ENCODE assay signal across 20 cellular contexts in the genomic region with DNA sequence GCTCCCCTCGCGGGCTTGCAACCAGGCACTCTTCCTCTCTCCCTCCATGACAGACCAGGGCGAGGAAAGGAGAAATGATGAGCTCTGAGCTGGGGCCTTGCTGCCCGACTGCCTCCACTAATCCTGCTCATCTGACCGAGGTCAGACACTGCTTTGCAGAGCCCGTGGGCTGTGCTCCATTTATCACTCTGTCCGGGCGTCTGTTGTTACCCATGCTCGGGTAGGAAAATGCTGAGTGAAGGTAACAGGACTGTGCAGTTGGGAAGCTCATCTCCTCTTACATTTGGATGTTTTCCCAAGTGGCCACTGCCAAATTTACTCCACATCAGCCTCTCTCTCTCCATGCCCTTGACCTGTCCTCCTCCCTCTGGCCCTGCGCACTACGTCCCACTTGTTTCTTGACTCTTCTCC. TPM values are rescaled to one million over a fixed set of nuclear protein-coding genes. Genes with fewer than 3 reads are reported as not detected.
DNase-seq lines count a peak whose midpoint lies in the region; ATAC-seq and TF ChIP-seq lines count a peak whose summit lies in the region.
"Had no signal": no experiment of that assay in that cellular context is flagged by ENCODE, and none has a peak within 500 bp of the region (broad histone marks: within the 10 kb centered on the region; RNA-seq: fewer than 3 reads in every experiment).

No MANE protein-coding gene starts in this region.

- no peaks in the 10 kb centered on the region for H3K9me3 ChIP-seq in mesenchymal stem cell (ENCODE audit: control insufficient read depth, low read length)
- no peaks in the 10 kb centered on the region for H3K9me3 ChIP-seq in stomach
- H3K9me3 ChIP-seq: ascending aorta, SJSA1 had no signal

- no peak overlapping the region for H3K23ac ChIP-seq in mesenchymal stem cell (ENCODE audit: low read length in 2 of 2)

- H3K9ac ChIP-seq in mesenchymal stem cell (ENCODE audit: low read length): no peak overlapping the region

- no peak overlapping the region for H2AFZ ChIP-seq in mesenchymal stem cell (ENCODE audit: low read depth, low read length)

- CTCF ChIA-PET in RWPE1 (lab: Yijun Ruan, JAX): no interaction called here
- CTCF ChIA-PET in activated naive CD4-positive, alpha-beta T cell treated with anti-CD3 and anti-CD28 coated beads for 36 hours (lab: Charles Lee): interaction anchor here (0.6 kb wide), 1 partner anchor 190 kb away, joined by 4 read pairs; no protein-coding TSS in a partner anchor

- ATAC-seq in HG02970 (IDR thresholded peaks at IDR 0.05; ENCODE audit: low FRiP score, unreplicated experiment): no peak
- ATAC-seq: effector memory CD8-positive, alpha-beta T cell; sciatic nerve had no signal

- no peak overlapping the region for H2BK15ac ChIP-seq in mesenchymal stem cell (ENCODE audit: low read depth, poor library complexity, severe bottlenecking)

- TF ChIP-seq EP300 in stomach (IDR thresholded peaks at IDR 0.05): no peak

- no peak overlapping the region for H3K14ac ChIP-seq in mesenchymal stem cell (ENCODE audit: low read length in 2 of 2)

- no peak for TF ChIP-seq POLR2A in stomach (IDR thresholded peaks at IDR 0.05)

- DNase-seq in RWPE1 (ENCODE audit: low spot score) (no peak), endothelial cell (ENCODE audit: low spot score) (no peak), mesenchymal stem cell (no peak), stomach (no peak), NCI-H146 (lab: John Stamatoyannopoulos, UW) (no peak)
- no peak for DNase-seq in activated naive CD4-positive, alpha-beta T cell treated with anti-CD3 and anti-CD28 coated beads for 36 hours
- DNase-seq: activated CD4-positive, alpha-beta T cell treated with anti-CD3 and anti-CD28 coated beads, Interleukin-2, amount 50 U/mL, for 48 hours; activated naive CD4-positive, alpha-beta T cell treated with anti-CD3 and anti-CD28 coated beads, Interleukin-2, amount 50 U/mL, for 16 hours; activated T-cell treated with anti-CD3 and anti-CD28 coated beads, Interleukin-2, amount 50 U/mL, for 1 hour; CD4-positive, alpha-beta T cell; effector memory CD8-positive, alpha-beta T cell; GOT3; KG1; NCI-H1930; NCI-H2227 treated with DMSO at 0.1 percent for 48 hours; occipital lobe had no signal

- peaks cover 90% of the 10 kb centered on the region for H3K4me1 Mint-ChIP-seq in endothelial cell (ENCODE audit: unreplicated experiment)
- H3K4me1 Mint-ChIP-seq in activated naive CD4-positive, alpha-beta T cell treated with anti-CD3 and anti-CD28 coated beads for 36 hours (ENCODE audit: low read depth): no peaks in the 10 kb centered on the region

- POLR2A ChIA-PET in RWPE1 (lab: Yijun Ruan, JAX; ENCODE audit: low non-redundant PET): no interaction called here

- H3K27me3 Mint-ChIP-seq in endothelial cell (ENCODE audit: unreplicated experiment): peaks cover 15% of the 10 kb centered on the region
- no peaks in the 10 kb centered on the region for H3K27me3 Mint-ChIP-seq in activated naive CD4-positive, alpha-beta T cell treated with anti-CD3 and anti-CD28 coated beads for 36 hours (ENCODE audit: low read depth)
- H3K27me3 Mint-ChIP-seq: CD4-positive, alpha-beta T cell had no signal

- H2BK12ac ChIP-seq in mesenchymal stem cell (ENCODE audit: low read length in 2 of 2): peak overlapping the region; percentile 28 to 94

- H2AK5ac ChIP-seq in mesenchymal stem cell (ENCODE audit: low read length, severe bottlenecking): no peak overlapping the region

- peak overlapping the region; percentile 55 to 76 for H3K18ac ChIP-seq in mesenchymal stem cell (ENCODE audit: low read depth in 1 of 2, low read length in 2 of 2)

- H3K36me3 ChIP-seq in mesenchymal stem cell (ENCODE audit: control insufficient read depth in 1 of 2, insufficient read depth in 2 of 2, low read depth in 1 of 2, low read length in 2 of 2) (no peaks in the 10 kb centered on the region), stomach (no peaks in the 10 kb centered on the region)
- H3K36me3 ChIP-seq: ascending aorta, SJSA1 had no signal

- H3K79me1 ChIP-seq in mesenchymal stem cell (replicated peaks; ENCODE audit: low read length, poor library complexity, severe bottlenecking): peaks cover 26% of the 10 kb centered on the region

- TF ChIP-seq CTCF in RWPE1 (conservative IDR thresholded peaks at IDR 0.05; ENCODE audit: low read depth): no peak
- no peak for TF ChIP-seq CTCF in endothelial cell (IDR thresholded peaks at IDR 0.05; ENCODE audit: unreplicated experiment)
- no peak for TF ChIP-seq CTCF in stomach (IDR thresholded peaks at IDR 0.05)

- 66% methylated on average over 11 of the region's 11 CpGs for WGBS in mesenchymal stem cell
- 55 to 84% (median 82%) methylated on average over 9 to 11 of the region's 11 CpGs for WGBS in stomach, 5 donors

- H3K4ac ChIP-seq in mesenchymal stem cell (ENCODE audit: low read depth in 1 of 2, low read length in 2 of 2): peak overlapping the region; percentile 13 to 56

- peak overlapping the region; percentile 2 for H4K91ac ChIP-seq in mesenchymal stem cell (ENCODE audit: low read length)

- H3K4me1 ChIP-seq in mesenchymal stem cell (ENCODE audit: control insufficient read depth, insufficient read depth, low read depth, low read length) (peaks cover 18% of the 10 kb centered on the region), stomach (peaks cover 9 to 51% (median 26%) of the 10 kb centered on the region in 4 donors)
- H3K4me1 ChIP-seq: ascending aorta, SJSA1 had no signal

- H2BK5ac ChIP-seq in mesenchymal stem cell (ENCODE audit: low read depth, low read length, poor library complexity, severe bottlenecking): no peak overlapping the region

- H3K36me3 Mint-ChIP-seq in endothelial cell (ENCODE audit: low read depth, unreplicated experiment): peaks cover 30% of the 10 kb centered on the region
- no peaks in the 10 kb centered on the region for H3K36me3 Mint-ChIP-seq in activated naive CD4-positive, alpha-beta T cell treated with anti-CD3 and anti-CD28 coated beads for 36 hours (ENCODE audit: low read depth)

- H3K27me3 ChIP-seq in mesenchymal stem cell (ENCODE audit: control insufficient read depth in 1 of 2, insufficient read depth in 1 of 2, low read length in 2 of 2) (no peaks in the 10 kb centered on the region), stomach (no peaks in the 10 kb centered on the region)
- H3K27me3 ChIP-seq: ascending aorta, SJSA1 had no signal

- H3K4me3 Mint-ChIP-seq in endothelial cell (ENCODE audit: unreplicated experiment): peak overlapping the region; percentile 37
- H3K4me3 Mint-ChIP-seq in activated naive CD4-positive, alpha-beta T cell treated with anti-CD3 and anti-CD28 coated beads for 36 hours: no peak overlapping the region
- H3K4me3 Mint-ChIP-seq: CD4-positive, alpha-beta T cell; effector memory CD8-positive, alpha-beta T cell had no signal

- H3K9me3 Mint-ChIP-seq in endothelial cell (ENCODE audit: unreplicated experiment): no peaks in the 10 kb centered on the region
- H3K9me3 Mint-ChIP-seq in activated naive CD4-positive, alpha-beta T cell treated with anti-CD3 and anti-CD28 coated beads for 36 hours: no peaks in the 10 kb centered on the region
- H3K9me3 Mint-ChIP-seq: CD4-positive, alpha-beta T cell; effector memory CD8-positive, alpha-beta T cell had no signal

- no peak overlapping the region for H3K4me3 ChIP-seq in mesenchymal stem cell (ENCODE audit: insufficient read depth in 1 of 2, low read depth in 1 of 2, low read length in 2 of 2)
- H3K4me3 ChIP-seq in stomach: no peak overlapping the region
- H3K4me3 ChIP-seq: ascending aorta, SJSA1 had no signal

- intact Hi-C loops in stomach (cut with DNase I; ENCODE audit: low total_unique reads): no loop called here
- intact Hi-C loops in activated naive CD4-positive, alpha-beta T cell treated with anti-CD3 and anti-CD28 coated beads for 36 hours (cut with micrococcal nuclease): no loop called here

- no peak overlapping the region for H3K4me2 ChIP-seq in mesenchymal stem cell (ENCODE audit: low read length, poor library complexity, severe bottlenecking)

- H4K8ac ChIP-seq in mesenchymal stem cell (ENCODE audit: low read length): peak overlapping the region; percentile 76

- peak overlapping the region; percentile 27 for H2BK120ac ChIP-seq in mesenchymal stem cell (ENCODE audit: low read depth, low read length)

- peak overlapping the region; percentile 48 for H3K27ac ChIP-seq in RWPE1
- H3K27ac ChIP-seq in mesenchymal stem cell (ENCODE audit: low read length, poor library complexity, severe bottlenecking): no peak overlapping the region
- H3K27ac ChIP-seq in stomach: peak overlapping the region in 3 of 5 donors; percentile 58 to 69 (median 62)
- H3K27ac ChIP-seq: ascending aorta, SJSA1 had no signal

- H3K27ac Mint-ChIP-seq in endothelial cell (ENCODE audit: unreplicated experiment): peak overlapping the region; percentile 80
- no peak overlapping the region for H3K27ac Mint-ChIP-seq in activated naive CD4-positive, alpha-beta T cell treated with anti-CD3 and anti-CD28 coated beads for 36 hours
- H3K27ac Mint-ChIP-seq: CD4-positive, alpha-beta T cell; effector memory CD8-positive, alpha-beta T cell had no signal

RNA-seq across cellular contexts. Expression of a gene that starts 14.6 kb away (rescaled TPM):
- total RNA-seq in endothelial cell (ENCODE audit: unreplicated experiment): 105 TPM
- polyA plus RNA-seq in mesenchymal stem cell (2013, experiment 1 of 2): 141 TPM
- polyA plus RNA-seq in mesenchymal stem cell (2013, experiment 2 of 2): 139 TPM
- total RNA-seq in stomach: 100 to 1,000 TPM in 1 of 5 donors, 10 to 100 TPM in 4; 35.1 to 150 (median 85.2) TPM
- 10 to 100 TPM; 10.9 to 60.2 (median 58.0) TPM for polyA plus RNA-seq in stomach
- 10 to 100 TPM; 18.9 to 19.1 TPM for total RNA-seq in activated naive CD4-positive, alpha-beta T cell treated with anti-CD3 and anti-CD28 coated beads for 36 hours

RNA-seq across cellular contexts. Expression of a gene that starts 26.0 kb away (rescaled TPM):
- total RNA-seq in endothelial cell (ENCODE audit: unreplicated experiment) (4.9 TPM), stomach (1 to 10 TPM in 3 of 5 donors, not detected in 2; 3.5 to 9.0 (median 5.5) TPM)
- 0.43 TPM for polyA plus RNA-seq in mesenchymal stem cell (2013, experiment 1 of 2)
- polyA plus RNA-seq in mesenchymal stem cell (2013, experiment 2 of 2): 0.37 TPM
- under 1 TPM in 2 of 3 donors, not detected in 1; 0.25 to 0.46 TPM for polyA plus RNA-seq in stomach
- total RNA-seq in activated naive CD4-positive, alpha-beta T cell treated with anti-CD3 and anti-CD28 coated beads for 36 hours: under 1 TPM; 0.52 to 0.89 TPM
- total RNA-seq: ascending aorta had no signal
